In genomic region chr3:155921486-155921885, GRCh38 we compare ENCODE assay signal across 24 cellular contexts.
"Had no signal": no experiment of that assay in that cellular context is flagged by ENCODE, and none has a peak within 500 bp of the region (broad histone marks: within the 10 kb centered on the region; RNA-seq: fewer than 3 reads in every experiment).

No MANE protein-coding gene starts in this region.

- H3K4me1 Mint-ChIP-seq: naive B cell; stimulated activated memory B cell treated with anti-CD40 and anti-IgM and Interleukin-4, amounts not matched to agents 10 μg/mL and 1 μg/mL and 100 μg/mL, for 72 hours; stimulated activated naive CD8-positive, alpha-beta T cell treated with anti-CD3 and anti-CD28 coated beads, Interleukin-15, amount 100 ng/mL, for 72 hours had no signal

- H3K4me3 Mint-ChIP-seq: immature natural killer cell; naive B cell; natural killer cell; stimulated activated memory B cell treated with anti-CD40 and anti-IgM and Interleukin-4, amounts not matched to agents 10 μg/mL and 1 μg/mL and 100 μg/mL, for 72 hours; stimulated activated naive CD8-positive, alpha-beta T cell treated with anti-CD3 and anti-CD28 coated beads, Interleukin-15, amount 100 ng/mL, for 72 hours had no signal

- DNase-seq: hypothalamus; immature natural killer cell; kidney; left colon; left lung; lower lobe of right lung; naive B cell; natural killer cell; ovary; right lobe of liver; stimulated activated CD4-positive, alpha-beta T cell treated with anti-CD3 and anti-CD28 coated beads, Interleukin-1b, Interleukin-23, amount 100 ng/mL, for 48 hours; stimulated activated CD4-positive, alpha-beta T cell treated with anti-CD3 and anti-CD28 coated beads, Interleukin-2, amount 100 ng/mL, for 48 hours; stimulated activated CD4-positive, alpha-beta T cell treated with anti-CD3 and anti-CD28 coated beads, Interleukin-4, amount 100 ng/mL, for 4 hours; stimulated activated CD8-positive, alpha-beta memory T cell treated with anti-CD3 and anti-CD28 coated beads, Interleukin-4, amount 100 ng/mL, for 48 hours; stimulated activated naive CD4-positive, alpha-beta T cell treated with Interleukin-2 at 50 U/mL for 16 hours; stimulated activated naive CD8-positive, alpha-beta T cell treated with anti-CD3 and anti-CD28 coated beads, Interleukin-15, amount 100 ng/mL, for 72 hours; substantia nigra; upper lobe of left lung had no signal

- H3K9me3 ChIP-seq: left lung, lower lobe of right lung, ovary, right atrium auricular region, right lobe of liver, tibial nerve, upper lobe of left lung, vagina had no signal

- ATAC-seq: left colon; left lung; lower lobe of right lung; natural killer cell; right lobe of liver; stimulated activated memory B cell treated with anti-CD40 and anti-IgM and Interleukin-4, amounts not matched to agents 10 μg/mL and 1 μg/mL and 100 μg/mL, for 72 hours; stimulated activated naive CD8-positive, alpha-beta T cell treated with anti-CD3 and anti-CD28 coated beads, Interleukin-15, amount 100 ng/mL, for 72 hours had no signal

- H3K4me3 ChIP-seq: left lung, lower lobe of right lung, ovary, right atrium auricular region, right lobe of liver, smooth muscle cell, tibial nerve, upper lobe of left lung, vagina had no signal

- H3K27ac Mint-ChIP-seq: natural killer cell; progenitor cell of endocrine pancreas; stimulated activated memory B cell treated with anti-CD40 and anti-IgM and Interleukin-4, amounts not matched to agents 10 μg/mL and 1 μg/mL and 100 μg/mL, for 72 hours; stimulated activated naive CD8-positive, alpha-beta T cell treated with anti-CD3 and anti-CD28 coated beads, Interleukin-15, amount 100 ng/mL, for 72 hours had no signal

- H3K9me3 Mint-ChIP-seq: immature natural killer cell; natural killer cell; stimulated activated memory B cell treated with anti-CD40 and anti-IgM and Interleukin-4, amounts not matched to agents 10 μg/mL and 1 μg/mL and 100 μg/mL, for 72 hours; stimulated activated naive CD8-positive, alpha-beta T cell treated with anti-CD3 and anti-CD28 coated beads, Interleukin-15, amount 100 ng/mL, for 72 hours had no signal

- H3K36me3 ChIP-seq: ovary had no signal

- H3K27ac ChIP-seq: left lung, lower lobe of right lung, ovary, right atrium auricular region, right lobe of liver, tibial nerve, upper lobe of left lung, vagina had no signal

- H3K27me3 Mint-ChIP-seq: naive B cell; progenitor cell of endocrine pancreas; stimulated activated memory B cell treated with anti-CD40 and anti-IgM and Interleukin-4, amounts not matched to agents 10 μg/mL and 1 μg/mL and 100 μg/mL, for 72 hours; stimulated activated naive CD8-positive, alpha-beta T cell treated with anti-CD3 and anti-CD28 coated beads, Interleukin-15, amount 100 ng/mL, for 72 hours had no signal
